In the genomic region with DNA sequence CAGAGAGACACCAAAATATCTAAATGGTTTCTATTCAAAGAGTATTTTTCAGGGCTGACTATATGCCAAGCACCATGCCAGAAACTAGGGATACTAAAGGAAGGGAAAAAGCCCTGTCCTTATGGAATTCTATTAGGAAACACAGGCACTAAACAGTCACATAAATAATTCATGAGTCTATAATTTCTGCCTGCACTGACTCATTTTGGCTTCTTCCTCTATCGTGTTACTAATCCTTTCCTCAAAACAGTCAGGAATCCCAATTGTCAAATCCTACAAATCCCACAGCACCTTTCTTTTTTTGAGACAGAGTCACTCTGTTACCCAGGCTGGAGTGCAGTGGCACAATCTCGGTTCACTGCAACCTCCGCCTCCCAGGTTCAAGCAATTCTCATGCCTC, we compare ENCODE assay signal across 15 cellular contexts. TPM values are rescaled to one million over a fixed set of nuclear protein-coding genes. Genes with fewer than 3 reads are reported as not detected.
DNase-seq lines count a peak whose midpoint lies in the region; TF ChIP-seq lines count a peak whose summit lies in the region.
"Had no signal": no experiment of that assay in that cellular context is flagged by ENCODE, and none has a peak within 500 bp of the region (broad histone marks: within the 10 kb centered on the region; RNA-seq: fewer than 3 reads in every experiment).

No MANE protein-coding gene starts in this region.

- H3K9me3 ChIP-seq in uterus (no peaks in the 10 kb centered on the region), WERI-Rb-1 (ENCODE audit: severe bottlenecking) (peaks cover 3% of the 10 kb centered on the region)

- no peak overlapping the region for H3K27ac Mint-ChIP-seq in type B pancreatic cell
- H3K27ac Mint-ChIP-seq: activated naive CD8-positive, alpha-beta T cell; mesothelial cell of epicardium had no signal

- H3K27me3 ChIP-seq in uterus (no peaks in the 10 kb centered on the region), WERI-Rb-1 (ENCODE audit: insufficient read depth, low read depth, severe bottlenecking) (no peaks in the 10 kb centered on the region)
- H3K27me3 ChIP-seq: BLaER1 treated with 17β-estradiol and CSF1 and Interleukin-3, amounts not matched to agents 10 nM and 100 nM had no signal

- H3K9me3 Mint-ChIP-seq in type B pancreatic cell: peaks cover 8% of the 10 kb centered on the region

- H3K4me1 ChIP-seq in uterus: no peaks in the 10 kb centered on the region
- H3K4me1 ChIP-seq: parathyroid adenoma had no signal

- TF ChIP-seq CTCF in AG10803 (conservative IDR thresholded peaks at IDR 0.05; ENCODE audit: low read length): no peak
- no peak for TF ChIP-seq CTCF in type B pancreatic cell (conservative IDR thresholded peaks at IDR 0.05)
- no peak for TF ChIP-seq CTCF in uterus (IDR thresholded peaks at IDR 0.05)
- TF ChIP-seq CTCF in WERI-Rb-1 (IDR thresholded peaks at IDR 0.05; ENCODE audit: low read depth, low read length): no peak

- peaks cover 9% of the 10 kb centered on the region for H3K4me1 Mint-ChIP-seq in type B pancreatic cell (ENCODE audit: unreplicated experiment)

- no peak overlapping the region for H3K4me3 ChIP-seq in AG10803 (ENCODE audit: low read length)
- no peak overlapping the region for H3K4me3 ChIP-seq in uterus
- no peak overlapping the region for H3K4me3 ChIP-seq in WERI-Rb-1 (ENCODE audit: low read depth, low read length)
- H3K4me3 ChIP-seq: BLaER1 treated with 17β-estradiol and CSF1 and Interleukin-3, amounts not matched to agents 10 nM and 100 nM had no signal

- H3K36me3 Mint-ChIP-seq in type B pancreatic cell: peaks cover 15% of the 10 kb centered on the region

- no peaks in the 10 kb centered on the region for H3K27me3 Mint-ChIP-seq in type B pancreatic cell
- H3K27me3 Mint-ChIP-seq: activated naive CD8-positive, alpha-beta T cell had no signal

- no peak for TF ChIP-seq POLR2A in uterus (IDR thresholded peaks at IDR 0.05)

- no peaks in the 10 kb centered on the region for H3K36me3 ChIP-seq in uterus
- no peaks in the 10 kb centered on the region; the same call in 1 of the 2 replicates for H3K36me3 ChIP-seq in WERI-Rb-1

- DNase-seq in AG10803 (ENCODE audit: low read depth) (peak; percentile 40), HS-5 (ENCODE audit: low read depth) (peak; percentile 13), astrocyte of the hippocampus (ENCODE audit: low read depth, low spot score) (peak; percentile 64), iPS-NIHi11 (ENCODE audit: low spot score) (peak; percentile 8), type B pancreatic cell (ENCODE audit: extremely low spot score, unreplicated experiment) (no peak), uterus (no peak), WERI-Rb-1 (no peak)
- DNase-seq in stimulated activated naive CD4-positive, alpha-beta T cell treated with Interleukin-2 at 50 U/mL for 16 hours (lab: John Stamatoyannopoulos, UW): no peak
- DNase-seq: activated CD8-positive, alpha-beta memory T cell treated with anti-CD3 and anti-CD28 coated beads, Interleukin-2, amount 50 U/mL, for 48 hours; GDM1; NCI-H345 had no signal

- H3K4me3 Mint-ChIP-seq in type B pancreatic cell: no peak overlapping the region
- H3K4me3 Mint-ChIP-seq: activated naive CD8-positive, alpha-beta T cell; mesothelial cell of epicardium had no signal

- intact Hi-C loops in uterus (cut with DNase I; ENCODE audit: low total_unique reads): no loop called here

- no peak overlapping the region for H3K27ac ChIP-seq in uterus
- H3K27ac ChIP-seq in WERI-Rb-1: no peak overlapping the region
- H3K27ac ChIP-seq: BLaER1 treated with 17β-estradiol and CSF1 and Interleukin-3, amounts not matched to agents 10 nM and 100 nM; parathyroid adenoma had no signal

RNA-seq across cellular contexts. Expression of a gene that starts 29.2 kb away (rescaled TPM):
- 17.5 and 23.1 TPM in 2 replicates for total RNA-seq in type B pancreatic cell (ENCODE audit: low replicate concordance)
- 10 to 100 TPM in 2 of 4 donors, 1 to 10 TPM in 2; 4.9 to 35.4 (median 13.3) TPM for total RNA-seq in uterus

Comparison
In these comparisons a context has a peak if more than half of its experiments do, and no peak if none do; other contexts are left out.
1. DNase-seq: peak in AG10803 (single experiment), HS-5 (single experiment), astrocyte of the hippocampus (single experiment) and iPS-NIHi11 (single experiment); none in stimulated activated naive CD4-positive, alpha-beta T cell treated with Interleukin-2 at 50 U/mL for 16 hours (single experiment), type B pancreatic cell (single experiment), uterus (0 of 2) and WERI-Rb-1 (single experiment).